19 cellular contexts compared by ENCODE assay signal in genomic region chr6:161487694-161488093, GRCh38.
DNase-seq lines count a peak whose midpoint lies in the region; ATAC-seq, FAIRE-seq and TF ChIP-seq lines count a peak whose summit lies in the region.
"Had no signal": no experiment of that assay in that cellular context is flagged by ENCODE, and none has a peak within 500 bp of the region (broad histone marks: within the 10 kb centered on the region; RNA-seq: fewer than 3 reads in every experiment).

No MANE protein-coding gene starts in this region.

- WGBS in smooth muscle cell (ENCODE audit: low lambda C conversion rate) = 79% methylated on average over 5 of the region's 5 CpGs

- H3K27me3 ChIP-seq in bronchial epithelial cell (ENCODE audit: control insufficient read depth, insufficient read depth, low read length) (no peaks in the 10 kb centered on the region), WERI-Rb-1 (ENCODE audit: insufficient read depth, low read depth, severe bottlenecking) (no peaks in the 10 kb centered on the region), smooth muscle cell (ENCODE audit: low read depth) (no peaks in the 10 kb centered on the region)

- no peak for ATAC-seq in GM18520 (IDR thresholded peaks at IDR 0.05; ENCODE audit: unreplicated experiment)
- ATAC-seq: T-cell had no signal

- no peak overlapping the region for H3K27ac ChIP-seq in WERI-Rb-1
- no peak overlapping the region for H3K27ac ChIP-seq in smooth muscle cell (ENCODE audit: low read depth)
- H3K27ac ChIP-seq: PC-9 had no signal

- no peaks in the 10 kb centered on the region for H3F3A ChIP-seq in smooth muscle cell (ENCODE audit: low read depth)

- no peaks in the 10 kb centered on the region for H3K4me1 ChIP-seq in smooth muscle cell (ENCODE audit: low read depth)

- H3K36me3 ChIP-seq in bronchial epithelial cell (ENCODE audit: control insufficient read depth, insufficient read depth, low read length) (no peaks in the 10 kb centered on the region), WERI-Rb-1 (no peaks in the 10 kb centered on the region), smooth muscle cell (ENCODE audit: low read depth) (no peaks in the 10 kb centered on the region)

- no peak overlapping the region for H3K9ac ChIP-seq in smooth muscle cell (ENCODE audit: low read depth)

- no peaks in the 10 kb centered on the region for H3K79me2 ChIP-seq in smooth muscle cell (ENCODE audit: low read depth)

- no peak for FAIRE-seq in bronchial epithelial cell (lab: Jason Lieb, UNC)
- FAIRE-seq: HTR-8/SVneo had no signal

- peak; percentile 6 for DNase-seq in AG10803 (ENCODE audit: low read depth)
- peak; percentile 69 for DNase-seq in M059J (ENCODE audit: low read depth)
- DNase-seq in bronchial epithelial cell (ENCODE audit: low read depth) = peak; percentile 42
- peak; percentile 96 for DNase-seq in kidney tubule cell (ENCODE audit: low spot score)
- DNase-seq in NCI-H524 treated with DMSO at 0.1 percent for 48 hours (lab: John Stamatoyannopoulos, UW) = no peak
- no peak for DNase-seq in WERI-Rb-1
- no peak for DNase-seq in smooth muscle cell (lab: John Stamatoyannopoulos, UW; ENCODE audit: unreplicated experiment)
- DNase-seq: CD8-positive, alpha-beta memory T cell; DND-41; GF-D8; HCEC 1CT; MV-4-11; NCI-H1417; NCI-H187 treated with DMSO at 0.1 percent for 48 hours; NCI-H69; PC-9; T-cell had no signal

- TF ChIP-seq CTCF in AG10803 (conservative IDR thresholded peaks at IDR 0.05; ENCODE audit: low read length) (no peak), bronchial epithelial cell (IDR thresholded peaks at IDR 0.05; ENCODE audit: insufficient read depth, low read length, severe bottlenecking) (no peak), WERI-Rb-1 (IDR thresholded peaks at IDR 0.05; ENCODE audit: low read depth, low read length) (no peak), smooth muscle cell (IDR thresholded peaks at IDR 0.05; ENCODE audit: borderline replicate concordance, insufficient read depth, poor library complexity, severe bottlenecking) (no peak)

- no peak overlapping the region for H3K4me3 ChIP-seq in AG10803 (ENCODE audit: low read length)
- H3K4me3 ChIP-seq in bronchial epithelial cell (ENCODE audit: low read depth, low read length) = no peak overlapping the region
- H3K4me3 ChIP-seq in WERI-Rb-1 (ENCODE audit: low read depth, low read length) = no peak overlapping the region
- no peak overlapping the region for H3K4me3 ChIP-seq in smooth muscle cell
- H3K4me3 ChIP-seq: PC-9 had no signal

- H3K9me3 ChIP-seq in WERI-Rb-1 (ENCODE audit: severe bottlenecking) = no peaks in the 10 kb centered on the region
- H3K9me3 ChIP-seq in smooth muscle cell (replicated peaks; ENCODE audit: low read depth) = no peaks in the 10 kb centered on the region

- H3K4me2 ChIP-seq in smooth muscle cell = no peak overlapping the region
- H3K4me2 ChIP-seq: PC-9 had no signal

- H4K20me1 ChIP-seq in smooth muscle cell (ENCODE audit: low read depth) = no peaks in the 10 kb centered on the region

- no peak overlapping the region for H2AFZ ChIP-seq in smooth muscle cell (ENCODE audit: low read depth)
- H2AFZ ChIP-seq: PC-9 had no signal

Comparison
In these comparisons a context has a peak if more than half of its experiments do, and no peak if none do; other contexts are left out.
1. DNase-seq: peak in AG10803 (single experiment), M059J (single experiment), bronchial epithelial cell (single experiment) and kidney tubule cell (single experiment); none in NCI-H524 treated with DMSO at 0.1 percent for 48 hours (single experiment), WERI-Rb-1 (single experiment) and smooth muscle cell (single experiment).